In the genomic region with DNA sequence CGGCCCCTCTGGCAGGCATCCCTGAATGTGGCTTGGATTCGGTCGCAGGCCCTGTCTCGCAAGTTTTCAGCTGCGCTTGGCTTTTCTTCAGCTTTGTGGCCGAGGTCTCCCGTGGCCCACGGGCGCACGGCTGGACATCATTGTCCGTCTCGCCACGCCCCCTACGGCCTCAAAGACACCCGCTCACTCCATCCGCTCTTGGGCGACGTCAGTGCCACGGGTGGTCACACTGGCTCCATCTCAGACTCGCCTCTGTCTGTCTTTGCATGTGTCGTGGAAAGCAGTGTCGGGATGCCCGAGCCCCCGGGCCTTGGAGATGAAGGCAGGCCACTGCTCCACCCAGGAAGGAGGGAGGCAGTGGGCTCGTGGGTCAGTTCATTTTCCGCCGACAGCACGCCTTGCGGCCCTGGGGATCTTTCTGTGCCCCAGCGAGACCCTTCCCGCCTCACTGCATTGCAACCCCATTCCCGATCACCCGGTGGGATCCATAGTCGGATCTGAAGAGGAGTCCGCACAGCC, we compare ENCODE assay signal across 1 cellular context.
TF ChIP-seq lines count a peak whose summit lies in the region.

No MANE protein-coding gene starts in this region.

TF ChIP-seq in K562, 482 proteins besides CTCF, POLR2A, EP300 and RAD21 (continued from another document):
- TF ChIP-seq ARNT (IDR thresholded peaks at IDR 0.05) = no peak
- no peak for TF ChIP-seq POLR2AphosphoS5 (IDR thresholded peaks at IDR 0.05; ENCODE audit: control insufficient read depth, insufficient read depth, low read depth, low read length)
- TF ChIP-seq, protein P1, sequence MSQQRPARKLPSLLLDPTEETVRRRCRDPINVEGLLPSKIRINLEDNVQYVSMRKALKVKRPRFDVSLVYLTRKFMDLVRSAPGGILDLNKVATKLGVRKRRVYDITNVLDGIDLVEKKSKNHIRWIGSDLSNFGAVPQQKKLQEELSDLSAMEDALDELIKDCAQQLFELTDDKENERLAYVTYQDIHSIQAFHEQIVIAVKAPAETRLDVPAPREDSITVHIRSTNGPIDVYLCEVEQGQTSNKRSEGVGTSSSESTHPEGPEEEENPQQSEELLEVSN (IDR thresholded peaks at IDR 0.05; ENCODE audit: borderline replicate concordance in 1 of 2, extremely low read depth in 1 of 2, insufficient read depth in 1 of 2, insufficient read length in 1 of 2, low read depth in 1 of 2, low read length in 1 of 2, poor library complexity in 1 of 2, severe bottlenecking in 1 of 2) = peak in 1 of 2 experiments; percentile 19
- TF ChIP-seq SMC3 (conservative IDR thresholded peaks at IDR 0.05; ENCODE audit: insufficient read depth, low read depth, low read length) = no peak
- no peak for TF ChIP-seq NFYB (IDR thresholded peaks at IDR 0.05; ENCODE audit: extremely low read depth, insufficient read length)
- no peak for TF ChIP-seq ZNF780A (CRISPR knock-in tag; IDR thresholded peaks at IDR 0.05)
- no peak for TF ChIP-seq MBD2 (IDR thresholded peaks at IDR 0.05; ENCODE audit: borderline replicate concordance, low read depth)
- peak; percentile 42; the same call in 1 of the 2 replicates for TF ChIP-seq ZFX (CRISPR knock-in tag; IDR thresholded peaks at IDR 0.05)
TF ChIP-seq in K562: peak in this region for 2.
